1 cellular context compared by ENCODE assay signal in the genomic region with DNA sequence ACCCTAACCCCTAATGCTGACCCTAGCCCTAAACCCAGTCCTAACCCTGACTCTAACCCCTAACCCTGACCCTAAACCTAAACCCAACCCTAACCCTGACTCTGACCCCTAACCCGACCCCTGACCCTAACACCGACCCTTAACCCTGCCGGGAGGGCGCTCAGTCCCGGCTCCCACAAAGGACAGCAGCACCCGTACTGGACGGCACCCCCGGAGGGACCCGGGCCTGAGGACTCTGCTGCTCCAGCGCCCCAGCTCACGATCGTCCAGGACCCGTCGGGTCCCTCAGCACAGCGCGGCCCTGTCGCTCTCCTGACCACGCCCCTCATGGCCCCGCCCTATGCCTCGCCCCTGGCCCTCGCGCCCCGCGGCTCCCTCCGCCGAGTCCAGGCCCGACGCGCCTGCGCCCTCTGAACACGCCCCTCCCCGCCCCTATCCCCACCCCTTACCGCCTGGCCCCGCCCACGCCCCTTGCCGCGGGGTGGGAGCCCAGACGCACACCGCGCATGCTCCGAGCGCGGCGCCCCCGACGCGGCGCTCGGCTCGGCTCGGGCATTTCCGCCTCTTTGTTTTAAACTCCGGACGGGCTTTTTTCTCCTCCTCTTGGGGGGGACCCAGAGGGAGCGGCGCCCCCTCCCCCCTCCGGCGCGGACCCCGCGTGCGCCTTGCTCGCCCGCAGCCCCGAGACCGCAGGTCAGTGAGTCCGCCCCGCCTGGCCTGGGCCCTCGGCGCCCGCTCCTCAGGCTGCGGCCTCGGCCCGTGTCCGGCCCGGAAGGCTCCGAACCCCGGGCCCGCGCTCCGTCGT.
TF ChIP-seq lines count a peak whose summit lies in the region.

A gene with protein sequence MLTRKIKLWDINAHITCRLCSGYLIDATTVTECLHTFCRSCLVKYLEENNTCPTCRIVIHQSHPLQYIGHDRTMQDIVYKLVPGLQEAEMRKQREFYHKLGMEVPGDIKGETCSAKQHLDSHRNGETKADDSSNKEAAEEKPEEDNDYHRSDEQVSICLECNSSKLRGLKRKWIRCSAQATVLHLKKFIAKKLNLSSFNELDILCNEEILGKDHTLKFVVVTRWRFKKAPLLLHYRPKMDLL (plus strand): TSS at position 555 of the 805 bp plus-strand sequence. CDS start 27,849 bp downstream, outside the sequence.

TF ChIP-seq in K562, 482 proteins besides CTCF, POLR2A, EP300 and RAD21 (continued from another document):
- no peak for TF ChIP-seq CUX1 (CRISPR knock-in tag; IDR thresholded peaks at IDR 0.05)
- no peak for TF ChIP-seq U2AF2 (optimal IDR thresholded peaks at IDR 0.05; ENCODE audit: low read depth, low read length)
- no peak for TF ChIP-seq GTF2B (IDR thresholded peaks at IDR 0.05; ENCODE audit: extremely low read depth, insufficient read length)
- TF ChIP-seq TOE1 (IDR thresholded peaks at IDR 0.05; ENCODE audit: borderline replicate concordance): 0 out of 2 replicates have a peak, but pooled peaks have one; percentile 52
- no peak for TF ChIP-seq TOE1 (CRISPR knock-in tag; IDR thresholded peaks at IDR 0.05; ENCODE audit: borderline replicate concordance, low read depth)
- TF ChIP-seq NONO (IDR thresholded peaks at IDR 0.05; ENCODE audit: low read depth in 2 of 2, low read length in 1 of 2): 0 out of 4 replicates have a peak, but pooled peaks of 1 of the 2 experiments have one; percentile 61
- no peak for TF ChIP-seq ELF4 (CRISPR knock-in tag; IDR thresholded peaks at IDR 0.05)
- TF ChIP-seq RB1 (IDR thresholded peaks at IDR 0.05; ENCODE audit: low read depth): peak; percentile 56; the same call in 1 of the 2 replicates
- 0 out of 2 replicates have a peak, but pooled peaks have one; percentile 5 for TF ChIP-seq JUND (IDR thresholded peaks at IDR 0.05; ENCODE audit: borderline replicate concordance, low read depth, low read length)
- no peak for TF ChIP-seq JUND (tag; IDR thresholded peaks at IDR 0.05; ENCODE audit: borderline replicate concordance, low read depth, low read length)
- peak; percentile 67 to 75; a peak in 2 of 4 replicates for TF ChIP-seq UBTF (IDR thresholded peaks at IDR 0.05; ENCODE audit: borderline replicate concordance in 1 of 2, low read depth in 2 of 2, low read length in 2 of 2)
- no peak for TF ChIP-seq HNRNPLL (IDR thresholded peaks at IDR 0.05; ENCODE audit: low read depth, low read length, poor library complexity, severe bottlenecking)
- peak; percentile 86 for TF ChIP-seq NCOA6 (IDR thresholded peaks at IDR 0.05)
- peak; percentile 89; the same call in 1 of the 2 replicates for TF ChIP-seq TRIM25 (IDR thresholded peaks at IDR 0.05; ENCODE audit: borderline replicate concordance)
- TF ChIP-seq ETS1 (conservative IDR thresholded peaks at IDR 0.05; ENCODE audit: control insufficient read depth, low read depth, low read length): 0 out of 2 replicates have a peak, but pooled peaks have one; percentile 51
- TF ChIP-seq ZNF24 (IDR thresholded peaks at IDR 0.05): 0 out of 2 replicates have a peak, but pooled peaks have one; percentile 32
- TF ChIP-seq MTA1 (IDR thresholded peaks at IDR 0.05; ENCODE audit: borderline replicate concordance): 0 out of 2 replicates have a peak, but pooled peaks have one; percentile 24
